Comparison of ENCODE assay signal across 31 cellular contexts in the genomic region with DNA sequence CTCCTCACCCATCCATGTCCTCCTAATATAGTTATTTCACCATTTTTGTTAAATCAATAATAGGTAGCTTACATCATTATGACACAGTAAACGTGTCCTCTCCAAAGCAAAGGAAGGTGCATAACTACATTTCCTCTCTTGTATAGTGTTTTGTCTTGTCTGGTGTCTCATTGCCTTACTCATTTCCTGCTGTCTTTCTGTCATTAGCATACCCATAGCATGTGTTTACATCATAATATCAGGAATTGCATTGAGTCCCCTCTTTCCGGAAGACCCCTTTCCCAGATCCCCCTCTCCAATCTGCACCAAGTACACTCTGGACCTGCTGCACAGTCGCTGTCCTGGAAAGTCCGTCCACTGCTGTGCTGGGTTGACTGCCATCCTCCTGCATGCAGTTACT. TPM values are rescaled to one million over a fixed set of nuclear protein-coding genes. Genes with fewer than 3 reads are reported as not detected.
"Had no signal": no experiment of that assay in that cellular context is flagged by ENCODE, and none has a peak within 500 bp of the region (broad histone marks: within the 10 kb centered on the region; RNA-seq: fewer than 3 reads in every experiment).

No MANE protein-coding gene starts in this region.

- H3K4me3 Mint-ChIP-seq: activated B cell treated with CpG ODN at 0.5 μM for 24 hours; activated CD4-positive, alpha-beta T cell treated with anti-CD3 and anti-CD28 coated beads, Interleukin-2, amount 10 ng/mL, durations not matched to agents 24 days and 14 days; activated CD8-positive, alpha-beta memory T cell treated with anti-CD3 and anti-CD28 coated beads, Interleukin-2, amount 10 ng/mL, durations not matched to agents 7 days and 5 days; activated naive CD8-positive, alpha-beta T cell treated with anti-CD3 and anti-CD28 coated beads, Interleukin-2, amount 50 U/mL, for 24 hours; activated T-cell treated with anti-CD3 and anti-CD28 coated beads, Interleukin-2, amount 50 U/mL, for 4 hours; central memory CD8-positive, alpha-beta T cell; T-helper 17 cell had no signal

- H3K27ac ChIP-seq: ascending aorta, body of pancreas, Peyer's patch, RWPE1 had no signal

- H3K4me3 ChIP-seq: ascending aorta, body of pancreas, Peyer's patch had no signal

- H3K27me3 Mint-ChIP-seq: activated CD4-positive, alpha-beta T cell treated with anti-CD3 and anti-CD28 coated beads, Interleukin-2, amount 10 ng/mL, durations not matched to agents 24 days and 14 days; activated CD8-positive, alpha-beta memory T cell treated with anti-CD3 and anti-CD28 coated beads, Interleukin-2, amount 10 ng/mL, durations not matched to agents 7 days and 5 days; T-helper 17 cell had no signal

- H3K27me3 ChIP-seq: ascending aorta, Peyer's patch had no signal

- H3K36me3 Mint-ChIP-seq: activated CD8-positive, alpha-beta memory T cell treated with anti-CD3 and anti-CD28 coated beads, Interleukin-2, amount 10 ng/mL, durations not matched to agents 7 days and 5 days; activated naive CD4-positive, alpha-beta T cell treated with anti-CD3 and anti-CD28 coated beads, Interleukin-2, amount 50 U/mL, for 72 hours had no signal

- H3K4me1 ChIP-seq: ascending aorta, body of pancreas, Peyer's patch had no signal

- H3K27ac Mint-ChIP-seq: activated B cell treated with CpG ODN at 0.5 μM for 24 hours; activated CD4-positive, alpha-beta T cell treated with anti-CD3 and anti-CD28 coated beads, Interleukin-2, amount 10 ng/mL, durations not matched to agents 24 days and 14 days; activated CD8-positive, alpha-beta memory T cell treated with anti-CD3 and anti-CD28 coated beads, Interleukin-2, amount 10 ng/mL, durations not matched to agents 7 days and 5 days; activated naive CD4-positive, alpha-beta T cell treated with anti-CD3 and anti-CD28 coated beads, Interleukin-2, amount 50 U/mL, for 72 hours; activated naive CD8-positive, alpha-beta T cell treated with anti-CD3 and anti-CD28 coated beads, Interleukin-2, amount 50 U/mL, for 24 hours; T-helper 17 cell had no signal

- H3K4me1 Mint-ChIP-seq: activated B cell treated with CpG ODN at 0.5 μM for 24 hours; activated CD4-positive, alpha-beta T cell treated with anti-CD3 and anti-CD28 coated beads, Interleukin-2, amount 10 ng/mL, durations not matched to agents 24 days and 14 days; activated CD8-positive, alpha-beta memory T cell treated with anti-CD3 and anti-CD28 coated beads, Interleukin-2, amount 10 ng/mL, durations not matched to agents 7 days and 5 days; activated naive CD8-positive, alpha-beta T cell treated with anti-CD3 and anti-CD28 coated beads, Interleukin-2, amount 50 U/mL, for 24 hours; central memory CD8-positive, alpha-beta T cell; T-helper 17 cell had no signal

- H3K36me3 ChIP-seq: ascending aorta, Peyer's patch had no signal

- ATAC-seq: activated CD8-positive, alpha-beta memory T cell treated with anti-CD3 and anti-CD28 coated beads, Interleukin-2, amount 10 ng/mL, durations not matched to agents 7 days and 5 days; activated naive CD4-positive, alpha-beta T cell treated with anti-CD3 and anti-CD28 coated beads, Interleukin-2, amount 50 U/mL, for 72 hours; activated naive CD8-positive, alpha-beta T cell treated with anti-CD3 and anti-CD28 coated beads, Interleukin-2, amount 50 U/mL, for 24 hours; activated T-cell treated with anti-CD3 and anti-CD28 coated beads, Interleukin-2, amount 50 U/mL, for 4 hours; body of pancreas; T-helper 17 cell had no signal

- H3K9me3 ChIP-seq: ascending aorta, body of pancreas, Peyer's patch had no signal

- H3K9me3 Mint-ChIP-seq: activated B cell treated with CpG ODN at 0.5 μM for 24 hours; activated CD4-positive, alpha-beta T cell treated with anti-CD3 and anti-CD28 coated beads, Interleukin-2, amount 10 ng/mL, durations not matched to agents 24 days and 14 days; activated naive CD8-positive, alpha-beta T cell treated with anti-CD3 and anti-CD28 coated beads, Interleukin-2, amount 50 U/mL, for 24 hours; activated T-cell treated with anti-CD3 and anti-CD28 coated beads, Interleukin-2, amount 50 U/mL, for 4 hours had no signal

- DNase-seq: activated B cell treated with CpG ODN at 0.5 μM for 24 hours; activated CD4-positive, alpha-beta T cell treated with anti-CD3 and anti-CD28 coated beads for 1 hour; activated CD4-positive, alpha-beta T cell treated with anti-CD3 and anti-CD28 coated beads, Interleukin-2, amount 10 ng/mL, durations not matched to agents 24 days and 14 days; activated CD4-positive, alpha-beta T cell treated with anti-CD3 and anti-CD28 coated beads, Interleukin-2, amount 50 U/mL, for 48 hours; activated CD8-positive, alpha-beta memory T cell treated with anti-CD3 and anti-CD28 coated beads, Interleukin-2, amount 10 ng/mL, durations not matched to agents 7 days and 5 days; activated effector memory CD4-positive, alpha-beta T cell treated with anti-CD3 and anti-CD28 coated beads, Interleukin-2, amount 50 U/mL, for 16 hours; activated naive CD4-positive, alpha-beta T cell treated with Interleukin-2 at 50 U/mL for 16 hours; activated naive CD8-positive, alpha-beta T cell treated with anti-CD3 and anti-CD28 coated beads, Interleukin-2, amount 50 U/mL, for 24 hours; activated T-cell treated with anti-CD3 and anti-CD28 coated beads, Interleukin-2, amount 50 U/mL, for 4 hours; amniotic stem cell; body of pancreas; NCI-H1092; NCI-H1417 treated with DMSO at 0.1 percent for 48 hours; NCI-H1694; NCI-H2029; NCI-H2107; NCI-H2171 treated with DMSO at 0.1 percent for 48 hours; NCI-H345; NCI-H510A; NCI-H526 treated with DMSO at 0.1 percent for 48 hours; NK-92 treated with Interleukin-12 subunit alpha and Interleukin-12 subunit beta, amount 100 ng/mL, for 24 hours; Peyer's patch; SHP77 treated with DMSO at 0.1 percent for 48 hours; T-helper 17 cell; T-helper 9 cell had no signal

RNA-seq across cellular contexts. Expression of a gene that starts 47.9 kb away (rescaled TPM):
- total RNA-seq: activated B cell treated with CpG ODN at 0.5 μM for 24 hours; activated CD4-positive, alpha-beta T cell treated with anti-CD3 and anti-CD28 coated beads, Interleukin-2, amount 10 ng/mL, durations not matched to agents 24 days and 14 days; activated CD8-positive, alpha-beta memory T cell treated with anti-CD3 and anti-CD28 coated beads, Interleukin-2, amount 10 ng/mL, durations not matched to agents 7 days and 5 days; activated naive CD4-positive, alpha-beta T cell treated with anti-CD3 and anti-CD28 coated beads, Interleukin-2, amount 50 U/mL, for 72 hours; activated T-cell treated with anti-CD3 and anti-CD28 coated beads, Interleukin-2, amount 50 U/mL, for 4 hours; ascending aorta; body of pancreas; MCF 10A; Peyer's patch; SK-MEL-5; T-helper 17 cell had no signal
